ENCODE assay signal across 7 cellular contexts in genomic region chr2:184206045-184206444, GRCh38.
"Had no signal": no experiment of that assay in that cellular context is flagged by ENCODE, and none has a peak within 500 bp of the region (broad histone marks: within the 10 kb centered on the region; RNA-seq: fewer than 3 reads in every experiment).

No MANE protein-coding gene starts in this region.

- H3K4me3 ChIP-seq: GM12878 had no signal

- ATAC-seq: GM12878 had no signal

- DNase-seq: GDM1, GF-D8 had no signal

- FAIRE-seq: GM12878, GM12891, GM12892, GM18507, GM19239 had no signal
